In the genomic region with DNA sequence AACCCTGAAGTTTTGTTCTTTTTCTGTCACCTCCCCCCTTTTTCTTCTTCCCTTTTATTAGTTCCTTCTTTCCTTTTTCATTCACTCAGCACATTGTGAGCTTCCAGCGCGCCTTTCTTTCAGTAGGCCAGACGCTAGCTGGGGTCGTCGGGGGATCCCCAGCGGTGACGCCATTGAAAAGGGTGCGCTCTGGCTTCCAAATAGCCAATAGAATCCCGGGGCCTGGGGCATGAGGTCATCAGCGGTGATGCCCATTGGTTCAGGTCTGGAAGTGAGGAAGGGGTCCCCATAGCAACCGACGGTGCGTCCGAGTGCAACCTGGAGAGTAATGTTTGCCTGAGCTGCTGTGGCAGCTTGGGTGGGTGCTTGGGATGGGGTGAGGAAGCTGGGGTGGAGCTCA, we compare ENCODE assay signal across 9 cellular contexts. TPM values are rescaled to one million over a fixed set of nuclear protein-coding genes. Genes with fewer than 3 reads are reported as not detected.
DNase-seq lines count a peak whose midpoint lies in the region; ATAC-seq and TF ChIP-seq lines count a peak whose summit lies in the region.
"Had no signal": no experiment of that assay in that cellular context is flagged by ENCODE, and none has a peak within 500 bp of the region (broad histone marks: within the 10 kb centered on the region; RNA-seq: fewer than 3 reads in every experiment).

No MANE protein-coding gene starts in this region.

- H3K27ac ChIP-seq in OCI-LY7 (ENCODE audit: low read depth, low read length, poor library complexity, severe bottlenecking) (peak overlapping the region; percentile 22), spleen (peak overlapping the region in 2 of 8 donors; percentile 51 to 57)
- H3K27ac ChIP-seq: SK-N-MC had no signal

- H2AFZ ChIP-seq in OCI-LY7 (ENCODE audit: low read length), result no peak overlapping the region

- POLR2A ChIA-PET in OCI-LY7 (lab: Charles Lee), result interaction anchor here (0.6 to 0.7 kb wide), 2 partner anchors 13 to 1246 kb away, joined by 3 to 8 read pairs; no protein-coding TSS in a partner anchor

- no peak for ATAC-seq in HG02571 (IDR thresholded peaks at IDR 0.05; ENCODE audit: unreplicated experiment)
- no peak for ATAC-seq in HG02884 (IDR thresholded peaks at IDR 0.05; ENCODE audit: unreplicated experiment)

- CTCF ChIA-PET in OCI-LY7 (lab: Charles Lee; ENCODE audit: unreplicated experiment), result no interaction called here

- no peak for TF ChIP-seq POLR2A in spleen (IDR thresholded peaks at IDR 0.05)

- no peaks in the 10 kb centered on the region for H4K20me1 ChIP-seq in OCI-LY7 (ENCODE audit: insufficient read depth, low read length)

- peak; percentile 37 for DNase-seq in NCI-H82 (lab: John Stamatoyannopoulos, UW)
- DNase-seq in NCI-H82 treated with DMSO at 0.1 percent for 48 hours (lab: John Stamatoyannopoulos, UW; ENCODE audit: unreplicated experiment), result no peak
- no peak for DNase-seq in OCI-LY7 (ENCODE audit: low spot score)
- peak; percentile 72 for DNase-seq in spleen
- no peak for DNase-seq in SW480 (ENCODE audit: low spot score)

- BruUV-seq in OCI-LY7 (replicated peaks; lab: Mats Ljungman, UMichigan), result no TSS peak

- H3K36me3 ChIP-seq in OCI-LY7 (ENCODE audit: insufficient read depth, low read length) (peaks cover 17% of the 10 kb centered on the region; the same call in 1 of the 2 replicates), iPS-15b (ENCODE audit: control insufficient read depth, insufficient read depth, low read length) (peaks cover 4% of the 10 kb centered on the region), spleen (peaks cover 0 to 28% (median 5%) of the 10 kb centered on the region in 6 donors)

- no peak for TF ChIP-seq CTCF in OCI-LY7 (conservative IDR thresholded peaks at IDR 0.05; ENCODE audit: low read length)
- no peak for TF ChIP-seq CTCF in spleen (IDR thresholded peaks at IDR 0.05 in 8 of 11, conservative IDR thresholded peaks at IDR 0.05 in 3 of 11)

- no peak overlapping the region for H3K9ac ChIP-seq in iPS-15b (ENCODE audit: low read depth, low read length)

- no peaks in the 10 kb centered on the region for H3K79me2 ChIP-seq in OCI-LY7 (ENCODE audit: insufficient read depth, low read depth, low read length)

- peak overlapping the region; percentile 64 for H3K4me2 ChIP-seq in OCI-LY7 (ENCODE audit: low read length)

- no peak overlapping the region for H3K4me3 ChIP-seq in OCI-LY7 (ENCODE audit: low read depth, low read length, poor library complexity, severe bottlenecking)
- H3K4me3 ChIP-seq in iPS-15b (ENCODE audit: low read depth, low read length), result peak overlapping the region; percentile 72
- H3K4me3 ChIP-seq in spleen, result no peak overlapping the region
- H3K4me3 ChIP-seq: SK-N-MC had no signal

- H3K27me3 ChIP-seq in iPS-15b (ENCODE audit: control insufficient read depth, insufficient read depth, low read length) (peaks cover 49% of the 10 kb centered on the region), spleen (replicated peaks in 1 of 7) (no peaks in the 10 kb centered on the region)

- intact Hi-C loops in OCI-LY7 (cut with micrococcal nuclease; ENCODE audit: unreplicated experiment) (no loop called here), spleen (cut with DNase I; ENCODE audit: low total_unique reads) (no loop called here)

- H3K9me3 ChIP-seq in OCI-LY7 (ENCODE audit: low read length), result no peaks in the 10 kb centered on the region
- H3K9me3 ChIP-seq in iPS-15b (ENCODE audit: control insufficient read depth, insufficient read depth, low read length), result no peaks in the 10 kb centered on the region
- no peaks in the 10 kb centered on the region for H3K9me3 ChIP-seq in spleen

- no peaks in the 10 kb centered on the region for H3K9me2 ChIP-seq in OCI-LY7 (ENCODE audit: insufficient read depth, low read length)

- WGBS in spleen, 5 donors, result 68 to 75% (median 69%) methylated on average over 14 of the region's 14 CpGs

- H3K4me1 ChIP-seq in OCI-LY7 (ENCODE audit: insufficient read depth, low read length, poor library complexity, severe bottlenecking) (peaks cover 61% of the 10 kb centered on the region), iPS-15b (ENCODE audit: control insufficient read depth, insufficient read depth, low read length) (peaks cover 17% of the 10 kb centered on the region), spleen (peaks cover 14 to 35% (median 23%) of the 10 kb centered on the region in 6 donors)

RNA-seq across cellular contexts. Expression of gene EFNA3, which starts 6.9 kb away (rescaled TPM):
- 5.7 and 6.7 TPM in 2 replicates for total RNA-seq in OCI-LY7 (2014; rRNA removed; shearing (Covaris generic))
- total RNA-seq in OCI-LY7 (2022) (4.8 and 10.8 TPM in 2 replicates), spleen (1 to 10 TPM in 6 of 7 donors, not detected in 1; 1.6 to 4.3 (median 2.4) TPM)
- polyA plus RNA-seq in spleen, result 1 to 10 TPM; 1.4 to 2.0 (median 1.7) TPM

RNA-seq across cellular contexts. Expression of gene EFNA4, which starts 8.2 kb away (rescaled TPM):
- total RNA-seq in OCI-LY7 (2014; rRNA removed; shearing (Covaris generic)), result 10.5 and 11.5 TPM in 2 replicates
- total RNA-seq in OCI-LY7 (2022) (9.0 and 10.1 TPM in 2 replicates), spleen (1 to 10 TPM; 4.6 to 7.7 (median 6.0) TPM)
- polyA plus RNA-seq in spleen, result 1 to 10 TPM; 7.3 to 9.5 (median 8.7) TPM

RNA-seq across cellular contexts. Expression of gene ADAM15, which starts 20.6 kb away (rescaled TPM):
- 14.2 and 19.7 TPM in 2 replicates for total RNA-seq in OCI-LY7 (2014; rRNA removed; shearing (Covaris generic))
- total RNA-seq in OCI-LY7 (2022) (50.4 and 56.1 TPM in 2 replicates), spleen (100 to 1,000 TPM in 2 of 7 donors, 10 to 100 TPM in 5; 70.8 to 205 (median 84.6) TPM)
- 100 to 1,000 TPM in 2 of 3 donors, 10 to 100 TPM in 1; 76.4 to 313 (median 286) TPM for polyA plus RNA-seq in spleen

RNA-seq across cellular contexts. Expression of gene DCST1, which starts 38.1 kb away (rescaled TPM):
- total RNA-seq in OCI-LY7 (2014; rRNA removed; shearing (Covaris generic)), result not detected in 2 replicates
- not detected in 2 replicates for total RNA-seq in OCI-LY7 (2022)
- not detected for total RNA-seq in spleen
- polyA plus RNA-seq in spleen, result not detected

RNA-seq across cellular contexts. Expression of gene DCST2, which starts 38.1 kb away (rescaled TPM):
- 0.85 and 1.7 TPM in 2 replicates for total RNA-seq in OCI-LY7 (2014; rRNA removed; shearing (Covaris generic))
- total RNA-seq in OCI-LY7 (2022), result 2.0 and 3.9 TPM in 2 replicates
- 1 to 10 TPM in 2 of 7 donors, under 1 TPM in 4, not detected in 1; 0.54 to 4.1 (median 0.71) TPM for total RNA-seq in spleen
- polyA plus RNA-seq in spleen, result 1 to 10 TPM; 1.0 to 2.1 (median 1.7) TPM

Comparison
In these comparisons a context has a peak if more than half of its experiments do, and no peak if none do; other contexts are left out.
1. DNase-seq: peak in NCI-H82 (single experiment) and spleen (single experiment); none in NCI-H82 treated with DMSO at 0.1 percent for 48 hours (single experiment), OCI-LY7 (single experiment) and SW480 (single experiment).